23 cellular contexts compared by ENCODE assay signal in genomic region chr4:2267841-2268240, GRCh38.
"Had no signal": no experiment of that assay in that cellular context is flagged by ENCODE, and none has a peak within 500 bp of the region (broad histone marks: within the 10 kb centered on the region; RNA-seq: fewer than 3 reads in every experiment).

No MANE protein-coding gene starts in this region.

- H3K27ac ChIP-seq: HL-60, SJSA1, SK-N-MC had no signal

- H3K36me3 ChIP-seq: MG63, SJSA1 had no signal

- H3K4me3 ChIP-seq: MG63, SJSA1, SK-N-MC had no signal

- H3K27me3 ChIP-seq: MG63, SJSA1 had no signal

- DNase-seq: Karpas-422, KG1, MG63, NCI-H1092, NCI-H1105 treated with DMSO at 0.1 percent for 48 hours, NCI-H1436, NCI-H187, NCI-H2029, NCI-H2081 treated with DMSO at 0.1 percent for 48 hours, NCI-H2171, NCI-H226, NCI-H446, NCI-H510A, NCI-H524 treated with DMSO at 0.1 percent for 48 hours, NCI-H69, NCI-H774, Right ventricle myocardium superior, SIG-M5 had no signal

- H3K4me1 ChIP-seq: SJSA1 had no signal

- FAIRE-seq: HTR-8/SVneo, RCC 7860 had no signal

- H3K9me3 ChIP-seq: MG63, SJSA1 had no signal
